In genomic region chr1:91059157-91059556, GRCh38 we compare ENCODE assay signal across 13 cellular contexts.
"Had no signal": no experiment of that assay in that cellular context is flagged by ENCODE, and none has a peak within 500 bp of the region (broad histone marks: within the 10 kb centered on the region; RNA-seq: fewer than 3 reads in every experiment).

No MANE protein-coding gene starts in this region.

- H3K27me3 ChIP-seq: body of pancreas, tibial artery had no signal

- H3K36me3 ChIP-seq: tibial artery had no signal

- DNase-seq: activated CD4-positive, alpha-beta T cell treated with anti-CD3 and anti-CD28 coated beads for 48 hours; activated CD4-positive, CD25-positive, alpha-beta regulatory T cell; activated CD8-positive, alpha-beta T cell treated with anti-CD3 and anti-CD28 coated beads for 36 hours; activated naive CD4-positive, alpha-beta T cell treated with anti-CD3 and anti-CD28 coated beads for 36 hours; activated T-cell treated with anti-CD3 and anti-CD28 coated beads, Interleukin-2, amount 50 U/mL, for 24 hours; body of pancreas; left ventricle myocardium superior; retina; stimulated activated naive CD4-positive, alpha-beta T cell treated with Interleukin-2 at 50 U/mL for 16 hours; substantia nigra; tibial artery had no signal

- H3K9me3 ChIP-seq: body of pancreas, tibial artery had no signal

- H3K27ac ChIP-seq: body of pancreas, tibial artery had no signal

- H3K4me3 ChIP-seq: body of pancreas, tibial artery had no signal

- H3K9me3 Mint-ChIP-seq: activated CD8-positive, alpha-beta T cell treated with anti-CD3 and anti-CD28 coated beads for 36 hours; activated naive CD4-positive, alpha-beta T cell treated with anti-CD3 and anti-CD28 coated beads for 36 hours; activated T-cell treated with anti-CD3 and anti-CD28 coated beads, Interleukin-2, amount 50 U/mL, for 24 hours had no signal

- H3K4me1 ChIP-seq: body of pancreas, tibial artery had no signal

- H3K4me3 Mint-ChIP-seq: activated CD8-positive, alpha-beta T cell treated with anti-CD3 and anti-CD28 coated beads for 36 hours; activated naive CD4-positive, alpha-beta T cell treated with anti-CD3 and anti-CD28 coated beads for 36 hours; activated T-cell treated with anti-CD3 and anti-CD28 coated beads, Interleukin-2, amount 50 U/mL, for 24 hours; neural crest cell had no signal

- H3K27ac Mint-ChIP-seq: activated CD8-positive, alpha-beta T cell treated with anti-CD3 and anti-CD28 coated beads for 36 hours; activated naive CD4-positive, alpha-beta T cell treated with anti-CD3 and anti-CD28 coated beads for 36 hours; activated T-cell treated with anti-CD3 and anti-CD28 coated beads, Interleukin-2, amount 50 U/mL, for 24 hours had no signal

- H3K4me1 Mint-ChIP-seq: neural crest cell had no signal

- ATAC-seq: activated CD8-positive, alpha-beta T cell treated with anti-CD3 and anti-CD28 coated beads for 36 hours; body of pancreas; left ventricle myocardium superior had no signal

- FAIRE-seq: urothelium cell line had no signal
